25 cellular contexts compared by ENCODE assay signal in the genomic region with DNA sequence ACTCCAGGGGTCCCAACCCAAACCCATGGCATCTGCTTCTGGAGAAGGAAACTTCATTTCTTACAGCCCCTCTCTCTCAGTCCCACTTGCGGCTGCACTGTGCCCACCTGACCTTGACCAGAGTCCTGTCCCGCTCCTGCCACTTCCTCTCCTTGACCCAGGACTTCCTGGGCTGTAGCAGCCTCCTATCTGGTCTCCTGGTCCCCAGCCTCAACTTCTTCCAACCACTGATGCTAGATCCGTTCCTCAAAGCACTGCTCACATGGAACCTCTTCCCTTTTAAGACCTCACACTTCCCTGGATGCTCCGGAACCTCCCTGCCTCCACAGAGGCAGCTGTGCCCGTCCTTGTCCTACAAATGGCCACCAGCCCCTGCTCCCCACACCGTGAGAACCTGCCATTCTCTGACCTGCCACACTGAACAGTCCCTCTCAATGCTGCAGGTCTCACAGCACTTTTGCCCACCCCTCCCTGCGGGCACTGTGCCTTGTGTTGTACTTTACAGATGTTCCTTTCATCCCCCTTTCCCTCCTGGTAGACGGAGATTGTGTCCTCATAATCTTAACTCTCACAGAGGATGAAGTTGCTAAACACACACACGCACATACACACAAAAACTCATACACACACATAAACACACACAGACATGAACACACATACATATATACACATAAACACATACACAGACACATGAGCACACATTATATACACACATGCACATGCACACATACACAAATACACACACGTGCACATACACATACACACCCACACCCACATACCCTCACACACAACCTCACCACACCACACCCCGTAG. TPM values are rescaled to one million over a fixed set of nuclear protein-coding genes. Genes with fewer than 3 reads are reported as not detected.
A peak's percentile ranks its signal among the peaks of the same experiment; 100 is the strongest.
DNase-seq lines count a peak whose midpoint lies in the region; ATAC-seq, FAIRE-seq and TF ChIP-seq lines count a peak whose summit lies in the region.
"Had no signal": no experiment of that assay in that cellular context is flagged by ENCODE, and none has a peak within 500 bp of the region (broad histone marks: within the 10 kb centered on the region; RNA-seq: fewer than 3 reads in every experiment).

No MANE protein-coding gene starts in this region.

- CTCF ChIA-PET in A549 (lab: Yijun Ruan, JAX) (interaction anchor here (0.8 to 2.3 kb wide), 3 partner anchors 10 to 50 kb away, joined by 3 to 11 read pairs (median 4); no protein-coding TSS in a partner anchor), H1 (lab: Charles Lee; ENCODE audit: partially characterized antibody) (interaction anchor here (0.8 to 2.8 kb wide), 4 partner anchors 9 to 65 kb away, joined by 3 to 20 read pairs (median 4); no protein-coding TSS in a partner anchor)

- H3K9me3 ChIP-seq in A549: no peaks in the 10 kb centered on the region
- no peaks in the 10 kb centered on the region for H3K9me3 ChIP-seq in H1 (ENCODE audit: insufficient read depth in 2 of 2, low read depth in 1 of 2, low read length in 1 of 2)
- peaks cover 0 to 2% of the 10 kb centered on the region in 2 donors for H3K9me3 ChIP-seq in neuronal stem cell (replicated peaks in 1 of 2; ENCODE audit: control insufficient read depth in 2 of 2, insufficient read depth in 1 of 2, low read depth in 1 of 2, low read length in 2 of 2)
- H3K9me3 ChIP-seq: SJSA1 had no signal

- H4K5ac ChIP-seq in H1 (ENCODE audit: insufficient read length, low read depth, low read length): no peak overlapping the region

- no peak overlapping the region for H3K4me3 ChIP-seq in A549
- H3K4me3 ChIP-seq in H1 (ENCODE audit: extremely low read depth in 1 of 4, insufficient read depth in 2 of 4, low read depth in 3 of 4, low read length in 4 of 4): no peak overlapping the region
- no peak overlapping the region for H3K4me3 ChIP-seq in neuronal stem cell (ENCODE audit: low read length in 2 of 2)
- H3K4me3 ChIP-seq: K562, SJSA1 had no signal

- no peaks in the 10 kb centered on the region for H3K4me1 ChIP-seq in A549
- H3K4me1 ChIP-seq in H1 (replicated peaks in 1 of 4; ENCODE audit: control insufficient read depth in 3 of 4, insufficient read depth in 4 of 4, low read length in 3 of 4): no peaks in the 10 kb centered on the region; a peak in 1 of 7 replicates
- H3K4me1 ChIP-seq in neuronal stem cell (ENCODE audit: control insufficient read depth in 2 of 2, insufficient read depth in 1 of 2, low read depth in 1 of 2, low read length in 2 of 2): peaks cover 0 to 14% of the 10 kb centered on the region in 2 donors

- no peak overlapping the region for H3K18ac ChIP-seq in H1 (ENCODE audit: extremely low read depth, low read length)
- H3K18ac ChIP-seq in neuronal stem cell (ENCODE audit: low read length): peak overlapping the region; percentile 74

- H4K20me1 ChIP-seq in H1 (replicated peaks in 1 of 2; ENCODE audit: control insufficient read depth in 1 of 2, insufficient read depth in 2 of 2, low read length in 2 of 2): no peaks in the 10 kb centered on the region

- POLR2A ChIA-PET in A549 (lab: Yijun Ruan, JAX): no interaction called here
- POLR2A ChIA-PET in H1 (lab: Charles Lee; ENCODE audit: partially characterized antibody): no interaction called here

- TF ChIP-seq CTCF in A549 (IDR thresholded peaks at IDR 0.05): no peak
- no peak for TF ChIP-seq CTCF in H1 (IDR thresholded peaks at IDR 0.05; ENCODE audit: control extremely low read depth in 1 of 3, insufficient read depth in 1 of 3, low read depth in 1 of 3, low read length in 3 of 3)

- 0 out of 2 replicates have a peak overlapping the region, but pooled peaks have one; percentile 36 for H4K8ac ChIP-seq in H1 (ENCODE audit: extremely low read depth, insufficient read depth, low read length)
- H4K8ac ChIP-seq in neuronal stem cell (ENCODE audit: low read depth, low read length): no peak overlapping the region

- 39% methylated on average over 11 of the region's 11 CpGs for WGBS in A549 (ENCODE audit: missing lambda C conversion rate)
- 89% methylated on average over 11 of the region's 11 CpGs; no CpG with 5 or more reads in 1 of the 2 experiments for WGBS in H1 (ENCODE audit: extremely low coverage in 1 of 2, insufficient coverage in 1 of 2, insufficient read length in 1 of 2, insufficient replicate concordance in 2 of 2, low coverage in 1 of 2, low lambda C conversion rate in 2 of 2, missing lambda C conversion rate in 1 of 2), 2 experiments
- 100% methylated on average over 1 of the region's 11 CpGs; no CpG with 5 or more reads in 1 of the 2 donors for WGBS in neuronal stem cell (ENCODE audit: extremely low coverage in 2 of 2, insufficient read length in 2 of 2, insufficient replicate concordance in 1 of 2), 2 donors

- H2BK120ac ChIP-seq in H1 (replicated peaks; ENCODE audit: low read depth, low read length) (no peak overlapping the region), neuronal stem cell (ENCODE audit: low read depth, low read length) (no peak overlapping the region)

- DNase-seq in A549 (ENCODE audit: low read depth in 1 of 2, low spot score in 1 of 2) (no peak), HTR-8/SVneo (ENCODE audit: insufficient read length, low spot score) (no peak), H1 (ENCODE audit: low read depth in 1 of 2, low spot score in 2 of 2) (no peak), neuronal stem cell (ENCODE audit: low spot score) (no peak), hepatic stellate cell (ENCODE audit: low spot score) (no peak)
- DNase-seq: C1 segment of cervical spinal cord; CD8-positive, alpha-beta memory T cell; DMS 273 treated with DMSO at 0.1 percent for 48 hours; DMS79; EL; GDM1; GOT3; HCEC 1CT; NCI-H1105 treated with DMSO at 0.1 percent for 48 hours; NCI-H146; NCI-H1930; NCI-H2107; NCI-H524; NCI-H774 had no signal

- H3K9ac ChIP-seq in H1 (replicated peaks in 1 of 4; ENCODE audit: extremely low read depth in 1 of 4, low read depth in 3 of 4, low read length in 3 of 4) (no peak overlapping the region), neuronal stem cell (ENCODE audit: low read depth, low read length, poor library complexity) (no peak overlapping the region)

- TF ChIP-seq RAD21 in A549 (conservative IDR thresholded peaks at IDR 0.05 in 1 of 2, IDR thresholded peaks at IDR 0.05 in 1 of 2) (no peak), H1 (IDR thresholded peaks at IDR 0.05 in 1 of 2, conservative IDR thresholded peaks at IDR 0.05 in 1 of 2; ENCODE audit: low read depth in 2 of 2, low read length in 2 of 2) (no peak)

- ATAC-seq in A549: no peak; a peak in 1 of 6 replicates
- no peak for ATAC-seq in GM19452 (IDR thresholded peaks at IDR 0.05; ENCODE audit: unreplicated experiment)
- no peak for ATAC-seq in HG03520 (IDR thresholded peaks at IDR 0.05; ENCODE audit: unreplicated experiment)
- ATAC-seq: K562 had no signal

- no peak overlapping the region for H3K27ac ChIP-seq in A549
- no peak overlapping the region for H3K27ac ChIP-seq in H1 (ENCODE audit: low read depth, low read length)
- H3K27ac ChIP-seq in neuronal stem cell (replicated peaks; ENCODE audit: low read length): no peak overlapping the region
- H3K27ac ChIP-seq: HL-60, SJSA1 had no signal

- H3K79me2 ChIP-seq in H1 (ENCODE audit: control insufficient read depth in 1 of 2, insufficient read depth in 2 of 2, low read length in 2 of 2): no peaks in the 10 kb centered on the region

- H3K14ac ChIP-seq in H1 (ENCODE audit: insufficient read length) (no peak overlapping the region), neuronal stem cell (ENCODE audit: low read length) (no peak overlapping the region)

- H3K23me2 ChIP-seq in H1 (ENCODE audit: low read depth, low read length): no peaks in the 10 kb centered on the region; the same call in 1 of the 2 replicates

- H2BK15ac ChIP-seq in H1 (ENCODE audit: low read length) (no peak overlapping the region), neuronal stem cell (ENCODE audit: low read length) (no peak overlapping the region)

- H2BK20ac ChIP-seq in H1 (ENCODE audit: low read length): no peak overlapping the region

- H3K27me3 ChIP-seq in H1 (replicated peaks in 1 of 4; ENCODE audit: control insufficient read depth in 3 of 4, extremely low read depth in 1 of 4, insufficient read depth in 3 of 4, low read length in 3 of 4): no peaks in the 10 kb centered on the region
- peaks cover 0 to 17% (median 0%) of the 10 kb centered on the region in 3 experiments for H3K27me3 ChIP-seq in neuronal stem cell (ENCODE audit: control insufficient read depth in 3 of 3, insufficient read depth in 3 of 3, low read depth in 1 of 3, low read length in 3 of 3)
- H3K27me3 ChIP-seq: SJSA1 had no signal

- no peak overlapping the region for H3K56ac ChIP-seq in H1 (replicated peaks; ENCODE audit: insufficient read length, low read depth, low read length)

- TF ChIP-seq POLR2A in A549 (IDR thresholded peaks at IDR 0.05; ENCODE audit: low read length) (no peak), H1 (IDR thresholded peaks at IDR 0.05; ENCODE audit: control extremely low read depth in 1 of 2, low read depth in 2 of 2, low read length in 2 of 2) (no peak)

- H2AFZ ChIP-seq in H1 (ENCODE audit: low read length): no peak overlapping the region
- no peak overlapping the region for H2AFZ ChIP-seq in neuronal stem cell (ENCODE audit: low read length)

- no peak for TF ChIP-seq EP300 in A549 (IDR thresholded peaks at IDR 0.05)
- no peak for TF ChIP-seq EP300 in H1 (IDR thresholded peaks at IDR 0.05; ENCODE audit: borderline replicate concordance in 1 of 2, low read depth in 2 of 2, low read length in 2 of 2)

- H3K4me2 ChIP-seq in A549: no peak overlapping the region
- H3K4me2 ChIP-seq in H1 (ENCODE audit: insufficient read depth in 1 of 2, low read depth in 2 of 2, low read length in 2 of 2): no peak overlapping the region
- H3K4me2 ChIP-seq in neuronal stem cell (ENCODE audit: insufficient read depth, low read length, poor library complexity, severe bottlenecking): no peak overlapping the region

- H4K91ac ChIP-seq in H1 (replicated peaks; ENCODE audit: insufficient read length, low read length) (peak overlapping the region; percentile 6), neuronal stem cell (ENCODE audit: low read depth, low read length, poor library complexity) (peak overlapping the region; percentile 87)

- H3K36me3 ChIP-seq in H1 (ENCODE audit: control insufficient read depth in 2 of 4, insufficient read depth in 4 of 4, low read length in 3 of 4) (no peaks in the 10 kb centered on the region), neuronal stem cell (replicated peaks in 1 of 2; ENCODE audit: control insufficient read depth in 2 of 2, insufficient read depth in 2 of 2, low read length in 2 of 2) (no peaks in the 10 kb centered on the region)
- H3K36me3 ChIP-seq: SJSA1 had no signal

- H2BK5ac ChIP-seq in H1 (ENCODE audit: low read depth, low read length): no peak overlapping the region
- H2BK5ac ChIP-seq in neuronal stem cell (ENCODE audit: low read length): no peak overlapping the region

- H3K4ac ChIP-seq in H1 (replicated peaks; ENCODE audit: insufficient read length, low read depth, low read length) (no peak overlapping the region), neuronal stem cell (ENCODE audit: low read length) (no peak overlapping the region)

- H3K23ac ChIP-seq in H1 (ENCODE audit: insufficient read length) (no peak overlapping the region), neuronal stem cell (ENCODE audit: low read depth, low read length, poor library complexity) (peak overlapping the region; percentile 23)

- H2BK12ac ChIP-seq in H1 (ENCODE audit: low read depth, low read length) (no peak overlapping the region), neuronal stem cell (ENCODE audit: low read length) (no peak overlapping the region)

- FAIRE-seq in A549 (lab: Jason Lieb, UNC) (peak; percentile 70), HTR-8/SVneo (lab: Jason Lieb, UNC) (peak; percentile 63), H1 (lab: Jason Lieb, UNC) (no peak)
- FAIRE-seq: GM12891, K562 had no signal

- H3K79me1 ChIP-seq in H1 (ENCODE audit: low read depth, low read length) (no peaks in the 10 kb centered on the region), neuronal stem cell (ENCODE audit: low read depth, low read length) (no peaks in the 10 kb centered on the region)

- H2AK5ac ChIP-seq in H1 (ENCODE audit: low read depth, low read length): peak overlapping the region; percentile 33; the same call in 1 of the 2 replicates
- peak overlapping the region; percentile 60 for H2AK5ac ChIP-seq in neuronal stem cell (ENCODE audit: low read depth, low read length)

RNA-seq across cellular contexts. Expression of gene NXT1, which starts 59.6 kb away (rescaled TPM):
- 68.2 and 71.8 TPM in 2 replicates for polyA plus RNA-seq in A549 (2011; rRNA removed)
- 97.1 and 104 TPM in 2 replicates for polyA plus RNA-seq in A549 (2012; cell fraction: cytosol; rRNA removed)
- polyA plus RNA-seq in A549 (2012; cell fraction: nucleus; rRNA removed): 59.9 and 65.3 TPM in 2 replicates
- polyA plus RNA-seq in A549 (2017; fragmentation: RNase III; extraction: RNeasy Plus Mini Kit Qiagen cat#74134 plus additional on column Dnase treatment): 44.3 to 45.5 TPM (median 45.1 TPM) in 3 replicates
- 42.8 and 48.1 TPM in 2 replicates for polyA minus RNA-seq in A549 (2011; rRNA and poly(A)+ RNA removed)
- total RNA-seq in H1 (2021; fragmentation: NEBNext Ultra II Directional; extraction: Animal tissue kit (Norgen Biotek cat#: 25700)): 20.4 and 23.1 TPM in 2 replicates
- polyA plus RNA-seq in H1 (2011; rRNA removed): 24.3 and 26.5 TPM in 2 replicates
- polyA plus RNA-seq in H1 (2011; cell fraction: cytosol; rRNA removed): 24.9 TPM
- polyA plus RNA-seq in H1 (2011; cell fraction: nucleus; rRNA removed): 19.2 TPM
- 15.1 to 22.8 TPM (median 18.6 TPM) in 4 replicates for polyA plus RNA-seq in H1 (2012, experiment 1 of 2)
- polyA plus RNA-seq in H1 (2012, experiment 2 of 2): 26.4 TPM
- 23.3 TPM for polyA plus RNA-seq in H1 (2013, experiment 1 of 2)
- 22.5 TPM for polyA plus RNA-seq in H1 (2013, experiment 2 of 2)
- 13.0 and 14.3 TPM in 2 replicates for polyA minus RNA-seq in H1 (2011; rRNA and poly(A)+ RNA removed)
- 9.3 TPM for polyA minus RNA-seq in H1 (2011; cell fraction: cytosol; rRNA and poly(A)+ RNA removed)
- polyA minus RNA-seq in H1 (2011; cell fraction: nucleus; rRNA and poly(A)+ RNA removed): 7.2 TPM
- polyA plus RNA-seq in neuronal stem cell (2013, experiment 1 of 2): 32.1 TPM
- 32.9 TPM for polyA plus RNA-seq in neuronal stem cell (2013, experiment 2 of 2)
